ENCODE assay signal across 8 cellular contexts in the genomic region with DNA sequence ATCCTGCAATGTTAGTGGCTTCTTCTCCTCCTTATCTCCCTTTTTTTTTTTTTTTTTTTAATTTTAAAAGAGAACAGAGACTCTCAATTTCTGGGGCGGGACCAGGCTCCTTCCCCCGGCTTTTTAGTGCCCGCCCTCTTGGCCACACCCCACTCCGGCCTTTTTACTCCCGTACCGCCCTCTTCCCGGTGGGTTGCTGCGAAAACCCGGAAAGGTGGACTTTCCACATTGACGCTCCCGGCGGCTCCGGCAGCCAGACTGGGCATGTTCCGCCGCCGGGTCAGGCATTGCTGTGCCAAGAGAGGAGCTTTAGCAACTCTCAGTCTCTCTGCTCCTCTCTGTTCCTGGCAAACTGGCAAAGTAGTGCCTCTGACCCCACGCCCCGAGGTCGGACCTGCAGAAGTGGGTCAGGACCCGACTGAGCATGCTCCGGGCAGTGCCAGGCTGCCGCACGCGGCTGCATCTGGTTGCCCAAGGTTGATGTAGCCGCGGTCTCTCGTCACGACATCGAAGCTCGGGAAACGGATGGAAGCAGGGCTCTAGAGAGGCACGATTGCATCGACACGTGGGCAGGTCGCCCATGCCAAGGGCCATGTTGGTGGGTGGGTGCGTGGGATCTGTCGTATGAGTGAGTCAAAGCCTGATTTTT. TPM values are rescaled to one million over a fixed set of nuclear protein-coding genes. Genes with fewer than 3 reads are reported as not detected.
DNase-seq lines count a peak whose midpoint lies in the region; ATAC-seq lines count a peak whose summit lies in the region.

No MANE protein-coding gene starts in this region.

- H3K36me3 Mint-ChIP-seq in activated CD4-positive, alpha-beta T cell treated with anti-CD3 and anti-CD28 coated beads, Interleukin-2, amount 10 ng/mL, durations not matched to agents 7 days and 5 days (ENCODE audit: low read depth) = no peaks in the 10 kb centered on the region

- POLR2A ChIA-PET in activated CD4-positive, alpha-beta T cell treated with anti-CD3 and anti-CD28 coated beads, Interleukin-2, amount 10 ng/mL, durations not matched to agents 7 days and 5 days (lab: Charles Lee) = no interaction called here

- H3K9me3 Mint-ChIP-seq in activated CD4-positive, alpha-beta T cell treated with anti-CD3 and anti-CD28 coated beads, Interleukin-2, amount 10 ng/mL, durations not matched to agents 7 days and 5 days = no peaks in the 10 kb centered on the region

- DNase-seq in AG08396 (ENCODE audit: low spot score) (peak; percentile 95), NCI-H345 treated with DMSO at 0.1 percent for 48 hours (lab: John Stamatoyannopoulos, UW; ENCODE audit: unreplicated experiment) (peak; percentile 70), cortex of kidney (lab: John Stamatoyannopoulos, UW) (peak; percentile 24), kidney tubule cell (ENCODE audit: low spot score) (peak; percentile 96)
- DNase-seq in activated CD4-positive, alpha-beta T cell treated with anti-CD3 and anti-CD28 coated beads, Interleukin-2, amount 10 ng/mL, durations not matched to agents 7 days and 5 days = peak; percentile 90
- peak; percentile 94 for DNase-seq in stimulated activated CD4-positive, alpha-beta T cell treated with anti-CD3 and anti-CD28 coated beads, Interleukin-15, amount 100 ng/mL, for 24 hours

- CTCF ChIA-PET in activated CD4-positive, alpha-beta T cell treated with anti-CD3 and anti-CD28 coated beads, Interleukin-2, amount 10 ng/mL, durations not matched to agents 7 days and 5 days (lab: Charles Lee) = interaction anchor here (0.8 to 1.0 kb wide), 2 partner anchors 16 to 18 kb away, joined by 3 read pairs; no protein-coding TSS in a partner anchor

- peak overlapping the region; percentile 52 for H3K27ac Mint-ChIP-seq in activated CD4-positive, alpha-beta T cell treated with anti-CD3 and anti-CD28 coated beads, Interleukin-2, amount 10 ng/mL, durations not matched to agents 7 days and 5 days

- ATAC-seq in GM19025 (IDR thresholded peaks at IDR 0.05; ENCODE audit: low read depth, unreplicated experiment) = peak; percentile 54
- ATAC-seq in HG03280 (IDR thresholded peaks at IDR 0.05; ENCODE audit: unreplicated experiment) = peak; percentile 61

- peaks cover 15% of the 10 kb centered on the region for H3K4me1 Mint-ChIP-seq in activated CD4-positive, alpha-beta T cell treated with anti-CD3 and anti-CD28 coated beads, Interleukin-2, amount 10 ng/mL, durations not matched to agents 7 days and 5 days

- peak overlapping the region; percentile 81 for H3K4me3 Mint-ChIP-seq in activated CD4-positive, alpha-beta T cell treated with anti-CD3 and anti-CD28 coated beads, Interleukin-2, amount 10 ng/mL, durations not matched to agents 7 days and 5 days

- peaks cover 67% of the 10 kb centered on the region for H3K27me3 Mint-ChIP-seq in activated CD4-positive, alpha-beta T cell treated with anti-CD3 and anti-CD28 coated beads, Interleukin-2, amount 10 ng/mL, durations not matched to agents 7 days and 5 days

RNA-seq across cellular contexts. Expression of a gene that starts 1.1 kb away (rescaled TPM):
- total RNA-seq in activated CD4-positive, alpha-beta T cell treated with anti-CD3 and anti-CD28 coated beads, Interleukin-2, amount 10 ng/mL, durations not matched to agents 7 days and 5 days = under 1 TPM; 0.27 to 0.35 TPM

Comparison
In these comparisons a context has a peak if more than half of its experiments do, and no peak if none do; other contexts are left out.
1. Peak in every context shown above with its lines: DNase-seq and ATAC-seq.
2. DNase-seq: peak in every context shown above with its lines; median percentile 96 in kidney tubule cell; 95 in AG08396; 94 in stimulated activated CD4-positive, alpha-beta T cell treated with anti-CD3 and anti-CD28 coated beads, Interleukin-15, amount 100 ng/mL, for 24 hours; 90 in activated CD4-positive, alpha-beta T cell treated with anti-CD3 and anti-CD28 coated beads, Interleukin-2, amount 10 ng/mL, durations not matched to agents 7 days and 5 days; 70 in NCI-H345 treated with DMSO at 0.1 percent for 48 hours; 24 in cortex of kidney.